Comparison of ENCODE assay signal across 25 cellular contexts in genomic region chr20:23112595-23112994, GRCh38. TPM values are rescaled to one million over a fixed set of nuclear protein-coding genes. Genes with fewer than 3 reads are reported as not detected.
"Had no signal": no experiment of that assay in that cellular context is flagged by ENCODE, and none has a peak within 500 bp of the region (broad histone marks: within the 10 kb centered on the region; RNA-seq: fewer than 3 reads in every experiment).

No MANE protein-coding gene starts in this region.

- H3K27ac ChIP-seq: thoracic aorta had no signal

- H3K27me3 Mint-ChIP-seq: activated T-cell treated with anti-CD3 and anti-CD28 coated beads, Interleukin-2, amount 50 U/mL, for 24 hours; stimulated activated naive CD8-positive, alpha-beta T cell treated with anti-CD3 and anti-CD28 coated beads, Interleukin-15, Interleukin-2, amounts not matched to agents 100 ng/mL and 50 ng/mL, for 24 hours had no signal

- H3K4me1 Mint-ChIP-seq: activated CD4-positive, alpha-beta memory T cell treated with anti-CD3 and anti-CD28 coated beads, Interleukin-2, amount 10 ng/mL, durations not matched to agents 7 days and 5 days; activated CD4-positive, alpha-beta T cell treated with anti-CD3 and anti-CD28 coated beads, Interleukin-2, amount 10 ng/mL, durations not matched to agents 7 days and 5 days; activated naive CD4-positive, alpha-beta T cell treated with anti-CD3 and anti-CD28 coated beads, Interleukin-2, amount 10 ng/mL, durations not matched to agents 7 days and 5 days; stimulated activated effector memory CD8-positive, alpha-beta T cell treated with anti-CD3 and anti-CD28 coated beads, Interleukin-12 subunit alpha, Interleukin-12 subunit beta, amount 100 ng/mL, for 72 hours had no signal

- H3K4me3 ChIP-seq: esophagus squamous epithelium, left ventricle myocardium inferior, lung, mucosa of descending colon, skin epidermis, thoracic aorta had no signal

- H3K4me3 Mint-ChIP-seq: activated CD4-positive, alpha-beta memory T cell treated with anti-CD3 and anti-CD28 coated beads, Interleukin-2, amount 10 ng/mL, durations not matched to agents 7 days and 5 days; activated CD4-positive, alpha-beta T cell treated with anti-CD3 and anti-CD28 coated beads, Interleukin-2, amount 10 ng/mL, durations not matched to agents 7 days and 5 days; activated naive CD4-positive, alpha-beta T cell treated with anti-CD3 and anti-CD28 coated beads, Interleukin-2, amount 10 ng/mL, durations not matched to agents 7 days and 5 days; activated T-cell treated with anti-CD3 and anti-CD28 coated beads, Interleukin-2, amount 50 U/mL, for 24 hours; endodermal cell; natural killer cell treated with Interleukin-12 subunit alpha and Interleukin-12 subunit beta and Interleukin-15 and Interleukin-18, amount 100 ng/mL, for 72 hours; stimulated activated effector memory CD8-positive, alpha-beta T cell treated with anti-CD3 and anti-CD28 coated beads, Interleukin-12 subunit alpha, Interleukin-12 subunit beta, amount 100 ng/mL, for 72 hours; stimulated activated naive CD8-positive, alpha-beta T cell treated with anti-CD3 and anti-CD28 coated beads, Interleukin-15, Interleukin-2, amounts not matched to agents 100 ng/mL and 50 ng/mL, for 24 hours had no signal

- H3K9me3 Mint-ChIP-seq: activated CD4-positive, alpha-beta memory T cell treated with anti-CD3 and anti-CD28 coated beads, Interleukin-2, amount 10 ng/mL, durations not matched to agents 7 days and 5 days; activated CD4-positive, alpha-beta T cell treated with anti-CD3 and anti-CD28 coated beads, Interleukin-2, amount 10 ng/mL, durations not matched to agents 7 days and 5 days; activated naive CD4-positive, alpha-beta T cell treated with anti-CD3 and anti-CD28 coated beads, Interleukin-2, amount 10 ng/mL, durations not matched to agents 7 days and 5 days; activated T-cell treated with anti-CD3 and anti-CD28 coated beads, Interleukin-2, amount 50 U/mL, for 24 hours; endodermal cell; natural killer cell treated with Interleukin-12 subunit alpha and Interleukin-12 subunit beta and Interleukin-15 and Interleukin-18, amount 100 ng/mL, for 72 hours; stimulated activated effector memory CD8-positive, alpha-beta T cell treated with anti-CD3 and anti-CD28 coated beads, Interleukin-12 subunit alpha, Interleukin-12 subunit beta, amount 100 ng/mL, for 72 hours; stimulated activated naive CD8-positive, alpha-beta T cell treated with anti-CD3 and anti-CD28 coated beads, Interleukin-15, Interleukin-2, amounts not matched to agents 100 ng/mL and 50 ng/mL, for 24 hours had no signal

- H3K9me3 ChIP-seq: esophagus squamous epithelium, left ventricle myocardium inferior, mucosa of descending colon, thoracic aorta had no signal

- H3K36me3 Mint-ChIP-seq: activated naive CD4-positive, alpha-beta T cell treated with anti-CD3 and anti-CD28 coated beads, Interleukin-2, amount 10 ng/mL, durations not matched to agents 7 days and 5 days; natural killer cell treated with Interleukin-12 subunit alpha and Interleukin-12 subunit beta and Interleukin-15 and Interleukin-18, amount 100 ng/mL, for 72 hours; stimulated activated effector memory CD8-positive, alpha-beta T cell treated with anti-CD3 and anti-CD28 coated beads, Interleukin-12 subunit alpha, Interleukin-12 subunit beta, amount 100 ng/mL, for 72 hours had no signal

- ATAC-seq: mucosa of descending colon; natural killer cell treated with Interleukin-12 subunit alpha and Interleukin-12 subunit beta and Interleukin-15 and Interleukin-18, amount 100 ng/mL, for 72 hours; sciatic nerve; stimulated activated effector memory CD8-positive, alpha-beta T cell treated with anti-CD3 and anti-CD28 coated beads, Interleukin-12 subunit alpha, Interleukin-12 subunit beta, amount 100 ng/mL, for 72 hours had no signal

- DNase-seq: activated CD4-positive, alpha-beta memory T cell treated with anti-CD3 and anti-CD28 coated beads, Interleukin-2, amount 10 ng/mL, durations not matched to agents 7 days and 5 days; activated CD4-positive, alpha-beta T cell treated with anti-CD3 and anti-CD28 coated beads for 1 hour; activated CD4-positive, alpha-beta T cell treated with anti-CD3 and anti-CD28 coated beads, Interleukin-2, amount 10 ng/mL, durations not matched to agents 7 days and 5 days; activated CD8-positive, alpha-beta memory T cell treated with anti-CD3 and anti-CD28 coated beads, Interleukin-2, amount 50 U/mL, for 48 hours; activated gamma-delta T cell; activated naive CD4-positive, alpha-beta T cell treated with anti-CD3 and anti-CD28 coated beads, Interleukin-2, amount 10 ng/mL, durations not matched to agents 7 days and 5 days; activated T-cell treated with anti-CD3 and anti-CD28 coated beads, Interleukin-2, amount 50 U/mL, for 24 hours; amniotic stem cell; central memory CD4-positive, alpha-beta T cell; endodermal cell; esophagus squamous epithelium; foreskin melanocyte; left ventricle myocardium inferior; mucosa of descending colon; stimulated activated CD4-positive, alpha-beta T cell treated with anti-CD3 and anti-CD28 coated beads, Interleukin-4, amount 100 ng/mL, for 24 hours; trophoblast cell had no signal

- H3K36me3 ChIP-seq: esophagus squamous epithelium, left ventricle myocardium inferior, thoracic aorta had no signal

- H3K27ac Mint-ChIP-seq: activated CD4-positive, alpha-beta memory T cell treated with anti-CD3 and anti-CD28 coated beads, Interleukin-2, amount 10 ng/mL, durations not matched to agents 7 days and 5 days; activated CD4-positive, alpha-beta T cell treated with anti-CD3 and anti-CD28 coated beads, Interleukin-2, amount 10 ng/mL, durations not matched to agents 7 days and 5 days; activated naive CD4-positive, alpha-beta T cell treated with anti-CD3 and anti-CD28 coated beads, Interleukin-2, amount 10 ng/mL, durations not matched to agents 7 days and 5 days; activated T-cell treated with anti-CD3 and anti-CD28 coated beads, Interleukin-2, amount 50 U/mL, for 24 hours; endodermal cell; natural killer cell treated with Interleukin-12 subunit alpha and Interleukin-12 subunit beta and Interleukin-15 and Interleukin-18, amount 100 ng/mL, for 72 hours; progenitor cell of endocrine pancreas; stimulated activated effector memory CD8-positive, alpha-beta T cell treated with anti-CD3 and anti-CD28 coated beads, Interleukin-12 subunit alpha, Interleukin-12 subunit beta, amount 100 ng/mL, for 72 hours; stimulated activated naive CD8-positive, alpha-beta T cell treated with anti-CD3 and anti-CD28 coated beads, Interleukin-15, Interleukin-2, amounts not matched to agents 100 ng/mL and 50 ng/mL, for 24 hours had no signal

- H3K27me3 ChIP-seq: esophagus squamous epithelium had no signal

RNA-seq across cellular contexts. Expression of gene CD93, which starts 26.5 kb away (rescaled TPM):
- total RNA-seq: myocyte, progenitor cell of endocrine pancreas had no signal
